ENCODE assay signal across 1 cellular context in the genomic region with DNA sequence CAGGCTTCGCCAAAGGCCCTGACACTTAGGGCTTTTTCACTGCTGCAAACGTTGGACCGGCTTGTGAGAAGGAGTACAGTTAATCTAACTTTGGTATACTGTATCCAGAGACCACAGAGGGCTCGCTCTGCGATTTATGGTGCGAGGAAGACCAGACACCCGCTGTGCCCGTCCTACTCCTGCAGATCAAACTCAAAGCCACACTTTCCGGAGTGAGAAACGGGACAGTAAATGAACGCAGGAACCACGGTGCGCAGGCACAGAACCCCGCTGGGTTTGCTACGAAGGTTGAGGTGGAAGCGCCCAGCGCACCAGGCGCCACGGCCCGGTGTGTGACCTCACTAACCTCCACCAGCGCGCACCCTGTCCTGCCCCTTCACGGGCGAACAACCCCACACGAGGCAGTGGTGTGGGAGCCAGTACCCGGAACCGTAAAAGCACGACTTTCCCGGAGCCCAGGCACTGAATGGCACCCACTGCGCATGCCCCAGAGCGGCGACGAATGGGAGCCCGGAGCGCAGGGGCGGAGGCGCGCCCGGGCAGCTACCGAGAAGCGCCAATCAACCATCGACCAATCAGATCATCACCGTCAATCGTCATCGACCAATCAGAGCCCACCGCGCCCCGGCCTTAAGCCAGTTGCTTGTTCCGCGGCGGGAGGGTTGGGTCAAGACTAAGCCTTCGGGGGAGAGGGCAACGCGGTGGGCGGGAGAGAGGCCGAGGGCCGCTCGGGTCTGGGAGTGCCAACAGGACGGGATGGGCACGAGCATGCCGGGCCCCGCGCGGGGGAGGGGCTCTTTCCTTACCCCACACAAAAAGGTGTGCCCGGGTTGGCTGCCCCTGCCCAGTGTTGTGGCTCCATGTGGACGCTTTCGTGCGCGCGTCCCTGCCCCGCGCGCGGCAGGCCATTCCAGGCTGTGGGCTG.
TF ChIP-seq lines count a peak whose summit lies in the region.

No MANE protein-coding gene starts in this region.

TF ChIP-seq in HepG2, 621 proteins besides CTCF, POLR2A, EP300 and RAD21 (continued from another document and continues in another):
- TF ChIP-seq ZNF3 (CRISPR knock-in tag; IDR thresholded peaks at IDR 0.05) (no peak), SIX1 (CRISPR knock-in tag; IDR thresholded peaks at IDR 0.05; ENCODE audit: borderline replicate concordance) (no peak), MED1 (CRISPR knock-in tag; IDR thresholded peaks at IDR 0.05) (0 out of 2 replicates have a peak, but pooled peaks have one; percentile 36), NR2C2 (CRISPR knock-in tag; IDR thresholded peaks at IDR 0.05; ENCODE audit: borderline replicate concordance) (0 out of 2 replicates have a peak, but pooled peaks have one; percentile 17), ELF1 (CRISPR knock-in tag; IDR thresholded peaks at IDR 0.05) (peak; percentile 60; the same call in 1 of the 2 replicates), ZBTB1 (CRISPR knock-in tag; IDR thresholded peaks at IDR 0.05; ENCODE audit: borderline replicate concordance) (no peak), ZSCAN30 (CRISPR knock-in tag; IDR thresholded peaks at IDR 0.05) (no peak), ZNF724P (CRISPR knock-in tag; IDR thresholded peaks at IDR 0.05; ENCODE audit: borderline replicate concordance) (no peak), PRPF4 (IDR thresholded peaks at IDR 0.05; ENCODE audit: low read depth, low read length, poor library complexity, severe bottlenecking) (no peak), REPIN1 (CRISPR knock-in tag; IDR thresholded peaks at IDR 0.05; ENCODE audit: borderline replicate concordance, low read depth) (peak; percentile 32; the same call in 1 of the 2 replicates), ZNF839 (CRISPR knock-in tag; IDR thresholded peaks at IDR 0.05; ENCODE audit: borderline replicate concordance) (no peak), TCF7L2 (IDR thresholded peaks at IDR 0.05; ENCODE audit: low read depth, low read length) (no peak), RFXANK (CRISPR knock-in tag; IDR thresholded peaks at IDR 0.05) (no peak), ZKSCAN1 (IDR thresholded peaks at IDR 0.05; ENCODE audit: low read length) (no peak), DRAP1 (CRISPR knock-in tag; IDR thresholded peaks at IDR 0.05) (peak; percentile 84), ZBTB37 (CRISPR knock-in tag; IDR thresholded peaks at IDR 0.05) (no peak), ZFP1 (CRISPR knock-in tag; IDR thresholded peaks at IDR 0.05) (no peak), MXI1 (IDR thresholded peaks at IDR 0.05; ENCODE audit: borderline replicate concordance, low read depth, low read length) (no peak; the same call in 2 of the 3 replicates), HNRNPLL (IDR thresholded peaks at IDR 0.05; ENCODE audit: low read depth, low read length, poor library complexity, severe bottlenecking) (peak; percentile 86), ZFP36 (IDR thresholded peaks at IDR 0.05; ENCODE audit: borderline replicate concordance, low read depth, low read length, partially characterized antibody) (no peak), ARID4A (CRISPR knock-in tag; IDR thresholded peaks at IDR 0.05; ENCODE audit: borderline replicate concordance) (peak; percentile 70), SNRNP70 (IDR thresholded peaks at IDR 0.05; ENCODE audit: low read depth, low read length) (no peak), KDM5B (CRISPR knock-in tag; IDR thresholded peaks at IDR 0.05; ENCODE audit: borderline replicate concordance) (0 out of 2 replicates have a peak, but pooled peaks have one; percentile 11), MYC (CRISPR knock-in tag; IDR thresholded peaks at IDR 0.05; ENCODE audit: borderline replicate concordance) (peak; percentile 65; the same call in 1 of the 2 replicates), ZNF777 (CRISPR knock-in tag; IDR thresholded peaks at IDR 0.05) (no peak), NAIF1 (CRISPR knock-in tag; IDR thresholded peaks at IDR 0.05; ENCODE audit: borderline replicate concordance) (no peak), SATB2 (CRISPR knock-in tag; IDR thresholded peaks at IDR 0.05) (no peak), ESRRA (CRISPR knock-in tag; IDR thresholded peaks at IDR 0.05; ENCODE audit: low read depth) (no peak), ZSCAN9 (CRISPR knock-in tag; IDR thresholded peaks at IDR 0.05; ENCODE audit: borderline replicate concordance) (peak; percentile 57; the same call in 1 of the 2 replicates), ZNF7 (CRISPR knock-in tag; IDR thresholded peaks at IDR 0.05) (no peak), PHF21A (CRISPR knock-in tag; IDR thresholded peaks at IDR 0.05) (peak; percentile 76), RARG (CRISPR knock-in tag; IDR thresholded peaks at IDR 0.05; ENCODE audit: low read depth) (no peak), ZNF101 (CRISPR knock-in tag; IDR thresholded peaks at IDR 0.05; ENCODE audit: borderline replicate concordance, low read depth) (no peak), TOPORS (CRISPR knock-in tag; IDR thresholded peaks at IDR 0.05) (0 out of 2 replicates have a peak, but pooled peaks have one; percentile 71), KDM3A (CRISPR knock-in tag; IDR thresholded peaks at IDR 0.05; ENCODE audit: low read depth) (no peak), ZNF749 (CRISPR knock-in tag; IDR thresholded peaks at IDR 0.05; ENCODE audit: borderline replicate concordance) (0 out of 2 replicates have a peak, but pooled peaks have one; percentile 54), PHF8 (CRISPR knock-in tag; IDR thresholded peaks at IDR 0.05) (peak; percentile 55), CCDC6 (CRISPR knock-in tag; IDR thresholded peaks at IDR 0.05) (0 out of 2 replicates have a peak, but pooled peaks have one; percentile 46), HDAC2 (CRISPR knock-in tag; IDR thresholded peaks at IDR 0.05) (no peak), MAFK (conservative IDR thresholded peaks at IDR 0.05 in 1 of 2, IDR thresholded peaks at IDR 0.05 in 1 of 2; ENCODE audit: low read length in 2 of 2) (no peak), ZNF660 (CRISPR knock-in tag; IDR thresholded peaks at IDR 0.05; ENCODE audit: borderline replicate concordance, low read depth) (no peak)
- TF ChIP-seq, protein P1, sequence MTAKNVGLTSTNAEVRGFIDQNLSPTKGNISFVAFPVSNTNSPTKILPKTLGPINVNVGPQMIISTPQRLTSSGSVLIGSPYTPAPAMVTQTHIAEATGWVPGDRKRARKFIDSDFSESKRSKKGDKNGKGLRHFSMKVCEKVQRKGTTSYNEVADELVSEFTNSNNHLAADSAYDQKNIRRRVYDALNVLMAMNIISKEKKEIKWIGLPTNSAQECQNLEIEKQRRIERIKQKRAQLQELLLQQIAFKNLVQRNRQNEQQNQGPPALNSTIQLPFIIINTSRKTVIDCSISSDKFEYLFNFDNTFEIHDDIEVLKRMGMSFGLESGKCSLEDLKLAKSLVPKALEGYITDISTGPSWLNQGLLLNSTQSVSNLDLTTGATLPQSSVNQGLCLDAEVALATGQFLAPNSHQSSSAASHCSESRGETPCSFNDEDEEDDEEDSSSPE (CRISPR knock-in tag; IDR thresholded peaks at IDR 0.05), result peak; percentile 72
- TF ChIP-seq, protein P2, sequence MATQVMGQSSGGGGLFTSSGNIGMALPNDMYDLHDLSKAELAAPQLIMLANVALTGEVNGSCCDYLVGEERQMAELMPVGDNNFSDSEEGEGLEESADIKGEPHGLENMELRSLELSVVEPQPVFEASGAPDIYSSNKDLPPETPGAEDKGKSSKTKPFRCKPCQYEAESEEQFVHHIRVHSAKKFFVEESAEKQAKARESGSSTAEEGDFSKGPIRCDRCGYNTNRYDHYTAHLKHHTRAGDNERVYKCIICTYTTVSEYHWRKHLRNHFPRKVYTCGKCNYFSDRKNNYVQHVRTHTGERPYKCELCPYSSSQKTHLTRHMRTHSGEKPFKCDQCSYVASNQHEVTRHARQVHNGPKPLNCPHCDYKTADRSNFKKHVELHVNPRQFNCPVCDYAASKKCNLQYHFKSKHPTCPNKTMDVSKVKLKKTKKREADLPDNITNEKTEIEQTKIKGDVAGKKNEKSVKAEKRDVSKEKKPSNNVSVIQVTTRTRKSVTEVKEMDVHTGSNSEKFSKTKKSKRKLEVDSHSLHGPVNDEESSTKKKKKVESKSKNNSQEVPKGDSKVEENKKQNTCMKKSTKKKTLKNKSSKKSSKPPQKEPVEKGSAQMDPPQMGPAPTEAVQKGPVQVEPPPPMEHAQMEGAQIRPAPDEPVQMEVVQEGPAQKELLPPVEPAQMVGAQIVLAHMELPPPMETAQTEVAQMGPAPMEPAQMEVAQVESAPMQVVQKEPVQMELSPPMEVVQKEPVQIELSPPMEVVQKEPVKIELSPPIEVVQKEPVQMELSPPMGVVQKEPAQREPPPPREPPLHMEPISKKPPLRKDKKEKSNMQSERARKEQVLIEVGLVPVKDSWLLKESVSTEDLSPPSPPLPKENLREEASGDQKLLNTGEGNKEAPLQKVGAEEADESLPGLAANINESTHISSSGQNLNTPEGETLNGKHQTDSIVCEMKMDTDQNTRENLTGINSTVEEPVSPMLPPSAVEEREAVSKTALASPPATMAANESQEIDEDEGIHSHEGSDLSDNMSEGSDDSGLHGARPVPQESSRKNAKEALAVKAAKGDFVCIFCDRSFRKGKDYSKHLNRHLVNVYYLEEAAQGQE (IDR thresholded peaks at IDR 0.05; ENCODE audit: borderline replicate concordance in 1 of 2, low read depth in 1 of 2, low read length in 2 of 2), result no peak
- TF ChIP-seq, protein P3, sequence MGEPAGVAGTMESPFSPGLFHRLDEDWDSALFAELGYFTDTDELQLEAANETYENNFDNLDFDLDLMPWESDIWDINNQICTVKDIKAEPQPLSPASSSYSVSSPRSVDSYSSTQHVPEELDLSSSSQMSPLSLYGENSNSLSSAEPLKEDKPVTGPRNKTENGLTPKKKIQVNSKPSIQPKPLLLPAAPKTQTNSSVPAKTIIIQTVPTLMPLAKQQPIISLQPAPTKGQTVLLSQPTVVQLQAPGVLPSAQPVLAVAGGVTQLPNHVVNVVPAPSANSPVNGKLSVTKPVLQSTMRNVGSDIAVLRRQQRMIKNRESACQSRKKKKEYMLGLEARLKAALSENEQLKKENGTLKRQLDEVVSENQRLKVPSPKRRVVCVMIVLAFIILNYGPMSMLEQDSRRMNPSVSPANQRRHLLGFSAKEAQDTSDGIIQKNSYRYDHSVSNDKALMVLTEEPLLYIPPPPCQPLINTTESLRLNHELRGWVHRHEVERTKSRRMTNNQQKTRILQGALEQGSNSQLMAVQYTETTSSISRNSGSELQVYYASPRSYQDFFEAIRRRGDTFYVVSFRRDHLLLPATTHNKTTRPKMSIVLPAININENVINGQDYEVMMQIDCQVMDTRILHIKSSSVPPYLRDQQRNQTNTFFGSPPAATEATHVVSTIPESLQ (CRISPR knock-in tag; conservative IDR thresholded peaks at IDR 0.05), result no peak
- TF ChIP-seq, protein P4, sequence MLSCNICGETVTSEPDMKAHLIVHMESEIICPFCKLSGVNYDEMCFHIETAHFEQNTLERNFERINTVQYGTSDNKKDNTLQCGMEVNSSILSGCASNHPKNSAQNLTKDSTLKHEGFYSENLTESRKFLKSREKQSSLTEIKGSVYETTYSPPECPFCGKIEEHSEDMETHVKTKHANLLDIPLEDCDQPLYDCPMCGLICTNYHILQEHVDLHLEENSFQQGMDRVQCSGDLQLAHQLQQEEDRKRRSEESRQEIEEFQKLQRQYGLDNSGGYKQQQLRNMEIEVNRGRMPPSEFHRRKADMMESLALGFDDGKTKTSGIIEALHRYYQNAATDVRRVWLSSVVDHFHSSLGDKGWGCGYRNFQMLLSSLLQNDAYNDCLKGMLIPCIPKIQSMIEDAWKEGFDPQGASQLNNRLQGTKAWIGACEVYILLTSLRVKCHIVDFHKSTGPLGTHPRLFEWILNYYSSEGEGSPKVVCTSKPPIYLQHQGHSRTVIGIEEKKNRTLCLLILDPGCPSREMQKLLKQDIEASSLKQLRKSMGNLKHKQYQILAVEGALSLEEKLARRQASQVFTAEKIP (CRISPR knock-in tag; IDR thresholded peaks at IDR 0.05; ENCODE audit: borderline replicate concordance), result no peak
